21 cellular contexts compared by ENCODE assay signal in genomic region chr3:108181172-108181571, GRCh38.
"Had no signal": no experiment of that assay in that cellular context is flagged by ENCODE, and none has a peak within 500 bp of the region (broad histone marks: within the 10 kb centered on the region; RNA-seq: fewer than 3 reads in every experiment).

No MANE protein-coding gene starts in this region.

- H3K27me3 ChIP-seq: breast epithelium, right atrium auricular region had no signal

- H3K4me3 Mint-ChIP-seq: activated CD4-positive, alpha-beta T cell treated with anti-CD3 and anti-CD28 coated beads, Interleukin-2, amount 10 ng/mL, durations not matched to agents 7 days and 5 days; activated naive CD8-positive, alpha-beta T cell treated with anti-CD3 and anti-CD28 coated beads, Interleukin-2, amount 10 ng/mL, durations not matched to agents 7 days and 5 days; effector memory CD8-positive, alpha-beta T cell; immature natural killer cell; naive thymus-derived CD4-positive, alpha-beta T cell; T-helper 2 cell treated with Interferon-gamma antibody and Interleukin-4, amounts not matched to agents 5 μg/mL and 100 μg/mL, for 36 hours had no signal

- DNase-seq: activated CD4-positive, alpha-beta T cell treated with anti-CD3 and anti-CD28 coated beads, Interleukin-2, amount 10 ng/mL, durations not matched to agents 7 days and 5 days; activated naive CD4-positive, alpha-beta T cell; activated naive CD8-positive, alpha-beta T cell treated with anti-CD3 and anti-CD28 coated beads, Interleukin-2, amount 10 ng/mL, durations not matched to agents 7 days and 5 days; anterior cingulate cortex; dermis blood vessel endothelial cell; effector memory CD8-positive, alpha-beta T cell; head of caudate nucleus; immature natural killer cell; left colon; naive thymus-derived CD4-positive, alpha-beta T cell; occipital lobe; small intestine; stimulated activated CD4-positive, alpha-beta T cell treated with anti-CD3 and anti-CD28 coated beads, Interleukin-4, amount 100 ng/mL, for 24 hours; stimulated activated naive CD4-positive, alpha-beta T cell treated with Interleukin-2 at 50 U/mL for 16 hours; trophoblast cell had no signal

- H3K9me3 ChIP-seq: right atrium auricular region had no signal

- H3K27ac ChIP-seq: breast epithelium, epithelial cell of prostate, right atrium auricular region had no signal

- H3K27me3 Mint-ChIP-seq: activated CD4-positive, alpha-beta T cell treated with anti-CD3 and anti-CD28 coated beads, Interleukin-2, amount 10 ng/mL, durations not matched to agents 7 days and 5 days; activated naive CD8-positive, alpha-beta T cell treated with anti-CD3 and anti-CD28 coated beads, Interleukin-2, amount 10 ng/mL, durations not matched to agents 7 days and 5 days; effector memory CD8-positive, alpha-beta T cell; naive thymus-derived CD4-positive, alpha-beta T cell; progenitor cell of endocrine pancreas had no signal

- H3K27ac Mint-ChIP-seq: activated CD4-positive, alpha-beta T cell treated with anti-CD3 and anti-CD28 coated beads, Interleukin-2, amount 10 ng/mL, durations not matched to agents 7 days and 5 days; activated naive CD8-positive, alpha-beta T cell treated with anti-CD3 and anti-CD28 coated beads, Interleukin-2, amount 10 ng/mL, durations not matched to agents 7 days and 5 days; immature natural killer cell; progenitor cell of endocrine pancreas; T-helper 2 cell treated with Interferon-gamma antibody and Interleukin-4, amounts not matched to agents 5 μg/mL and 100 μg/mL, for 36 hours had no signal

- H3K9me3 Mint-ChIP-seq: T-helper 2 cell treated with Interferon-gamma antibody and Interleukin-4, amounts not matched to agents 5 μg/mL and 100 μg/mL, for 36 hours had no signal

- ATAC-seq: effector memory CD8-positive, alpha-beta T cell; left colon; naive thymus-derived CD4-positive, alpha-beta T cell had no signal

- H3K36me3 ChIP-seq: breast epithelium, right atrium auricular region had no signal

- H3K4me3 ChIP-seq: breast epithelium, lung, right atrium auricular region had no signal

- H3K4me1 Mint-ChIP-seq: activated CD4-positive, alpha-beta T cell treated with anti-CD3 and anti-CD28 coated beads, Interleukin-2, amount 10 ng/mL, durations not matched to agents 7 days and 5 days had no signal
